27 cellular contexts compared by ENCODE assay signal in genomic region chr15:49309889-49310288, GRCh38.
"Had no signal": no experiment of that assay in that cellular context is flagged by ENCODE, and none has a peak within 500 bp of the region (broad histone marks: within the 10 kb centered on the region; RNA-seq: fewer than 3 reads in every experiment).

No MANE protein-coding gene starts in this region.

- DNase-seq: activated B cell treated with CpG ODN at 0.5 μM for 24 hours; activated CD4-positive, alpha-beta T cell treated with anti-CD3 and anti-CD28 coated beads for 36 hours; activated CD4-positive, alpha-beta T cell treated with anti-CD3 and anti-CD28 coated beads, Interleukin-2, amount 50 U/mL, for 48 hours; activated CD8-positive, alpha-beta memory T cell treated with anti-CD3 and anti-CD28 coated beads, Interleukin-2, amount 50 U/mL, for 48 hours; activated naive CD4-positive, alpha-beta T cell treated with Interleukin-2 at 50 U/mL for 16 hours; activated naive CD8-positive, alpha-beta T cell treated with anti-CD3 and anti-CD28 coated beads for 36 hours; activated T-cell treated with anti-CD3 and anti-CD28 coated beads, Interleukin-2, amount 50 U/mL, for 4 hours; amniotic stem cell; colonic mucosa; dorsolateral prefrontal cortex; effector memory CD8-positive, alpha-beta T cell; left lung; midbrain; ovary; spleen; stimulated activated CD4-positive, alpha-beta T cell treated with anti-CD3 and anti-CD28 coated beads, Interleukin-4, amount 100 ng/mL, for 1 hour; stimulated activated naive CD4-positive, alpha-beta T cell; T1000; upper lobe of left lung had no signal

- H3K9me3 ChIP-seq: breast epithelium, colonic mucosa, left lung, neutrophil, ovary, prostate gland, spleen, thoracic aorta, upper lobe of left lung had no signal

- H3K9me3 Mint-ChIP-seq: activated naive CD8-positive, alpha-beta T cell treated with anti-CD3 and anti-CD28 coated beads for 36 hours; activated T-cell treated with anti-CD3 and anti-CD28 coated beads, Interleukin-2, amount 50 U/mL, for 4 hours; central memory CD8-positive, alpha-beta T cell; effector memory CD8-positive, alpha-beta T cell; T-helper 1 cell treated with Interleukin-12 subunit alpha and Interleukin-12 subunit beta and Interleukin-4 antibody, amounts not matched to agents 30 μg/mL and 1 μg/mL, for 36 hours had no signal

- H3K27me3 Mint-ChIP-seq: activated B cell treated with CpG ODN at 0.5 μM for 24 hours; activated CD4-positive, alpha-beta T cell treated with anti-CD3 and anti-CD28 coated beads for 36 hours; activated naive CD8-positive, alpha-beta T cell treated with anti-CD3 and anti-CD28 coated beads for 36 hours; central memory CD8-positive, alpha-beta T cell; effector memory CD8-positive, alpha-beta T cell had no signal

- H3K4me1 ChIP-seq: breast epithelium, colonic mucosa, left lung, prostate gland, spleen, upper lobe of left lung had no signal

- H3K4me3 Mint-ChIP-seq: activated B cell treated with CpG ODN at 0.5 μM for 24 hours; activated CD4-positive, alpha-beta T cell treated with anti-CD3 and anti-CD28 coated beads for 36 hours; activated naive CD8-positive, alpha-beta T cell treated with anti-CD3 and anti-CD28 coated beads for 36 hours; activated T-cell treated with anti-CD3 and anti-CD28 coated beads, Interleukin-2, amount 50 U/mL, for 4 hours; central memory CD8-positive, alpha-beta T cell; effector memory CD8-positive, alpha-beta T cell; T-helper 1 cell treated with Interleukin-12 subunit alpha and Interleukin-12 subunit beta and Interleukin-4 antibody, amounts not matched to agents 30 μg/mL and 1 μg/mL, for 36 hours had no signal

- H3K27ac Mint-ChIP-seq: activated B cell treated with CpG ODN at 0.5 μM for 24 hours; activated CD4-positive, alpha-beta T cell treated with anti-CD3 and anti-CD28 coated beads for 36 hours; activated naive CD8-positive, alpha-beta T cell treated with anti-CD3 and anti-CD28 coated beads for 36 hours; effector memory CD8-positive, alpha-beta T cell; T-helper 1 cell treated with Interleukin-12 subunit alpha and Interleukin-12 subunit beta and Interleukin-4 antibody, amounts not matched to agents 30 μg/mL and 1 μg/mL, for 36 hours had no signal

- H3K27ac ChIP-seq: breast epithelium, colonic mucosa, dorsolateral prefrontal cortex, left lung, neutrophil, ovary, prostate gland, spleen, thoracic aorta, upper lobe of left lung had no signal

- H3K36me3 ChIP-seq: breast epithelium, colonic mucosa, neutrophil, ovary, prostate gland, thoracic aorta had no signal

- ATAC-seq: activated CD4-positive, alpha-beta T cell treated with anti-CD3 and anti-CD28 coated beads for 36 hours; activated T-cell treated with anti-CD3 and anti-CD28 coated beads, Interleukin-2, amount 50 U/mL, for 4 hours; effector memory CD8-positive, alpha-beta T cell; esophagus mucosa; left lung had no signal

- H3K4me3 ChIP-seq: breast epithelium, colonic mucosa, dorsolateral prefrontal cortex, left lung, lung, ovary, prostate gland, spleen, thoracic aorta, upper lobe of left lung had no signal

- H3K27me3 ChIP-seq: breast epithelium, colonic mucosa, dorsolateral prefrontal cortex, left lung, neutrophil, ovary, spleen, upper lobe of left lung had no signal
